Comparison of ENCODE assay signal across 11 cellular contexts in genomic region chr16:87953308-87954208, GRCh38. TPM values are rescaled to one million over a fixed set of nuclear protein-coding genes. Genes with fewer than 3 reads are reported as not detected.
DNase-seq lines count a peak whose midpoint lies in the region; ATAC-seq, FAIRE-seq and TF ChIP-seq lines count a peak whose summit lies in the region.
"Had no signal": no experiment of that assay in that cellular context is flagged by ENCODE, and none has a peak within 500 bp of the region (broad histone marks: within the 10 kb centered on the region; RNA-seq: fewer than 3 reads in every experiment).

No MANE protein-coding gene starts in this region.

- intact Hi-C loops in HepG2 (cut with micrococcal nuclease; ENCODE audit: unreplicated experiment) (no loop called here), mucosa of descending colon (cut with DNase I, micrococcal nuclease) (no loop called here)

- H3K4me1 Mint-ChIP-seq in activated T-cell treated with anti-CD3 and anti-CD28 coated beads, Interleukin-2, amount 50 U/mL, for 72 hours (ENCODE audit: low read depth): peaks cover 66% of the 10 kb centered on the region

- H3K4me2 ChIP-seq in HepG2 (ENCODE audit: low read depth, low read length): peak overlapping the region; percentile 18

- TF ChIP-seq RAD21 in HepG2 (CRISPR knock-in tag; IDR thresholded peaks at IDR 0.05): no peak

- no peak overlapping the region for H2AFZ ChIP-seq in HepG2 (ENCODE audit: low read length)

- H3K4me3 ChIP-seq in HepG2 (replicated peaks in 1 of 3; ENCODE audit: insufficient read depth in 1 of 3, low read depth in 2 of 3, low read length in 3 of 3): no peak overlapping the region
- H3K4me3 ChIP-seq in thymus (ENCODE audit: low read length): no peak overlapping the region
- H3K4me3 ChIP-seq in mucosa of descending colon: no peak overlapping the region
- H3K4me3 ChIP-seq: cardiac muscle cell had no signal

- H3K27ac ChIP-seq in HepG2 (ENCODE audit: extremely low read length, insufficient read depth, low read length) (no peak overlapping the region), thymus (ENCODE audit: low read depth) (peak overlapping the region; percentile 39)

- peaks cover 62% of the 10 kb centered on the region for H3K79me2 ChIP-seq in HepG2 (ENCODE audit: insufficient read depth, low read length)

- H3K4me3 Mint-ChIP-seq in activated T-cell treated with anti-CD3 and anti-CD28 coated beads, Interleukin-2, amount 50 U/mL, for 72 hours: peak overlapping the region; percentile 40 to 76

- peak in 1 of 2 experiments; percentile 27; a peak in 2 of 4 replicates for TF ChIP-seq POLR2A in HepG2 (IDR thresholded peaks at IDR 0.05; ENCODE audit: insufficient read depth in 1 of 2, low read depth in 2 of 2, low read length in 2 of 2)

- no peak for ATAC-seq in activated T-cell treated with anti-CD3 and anti-CD28 coated beads, Interleukin-2, amount 50 U/mL, for 72 hours (replicated peaks in 1 of 2)
- no peak for ATAC-seq in activated naive CD4-positive, alpha-beta T cell treated with anti-CD3 and anti-CD28 coated beads, Interleukin-2, amount 50 U/mL, for 72 hours
- no peak for ATAC-seq in HepG2
- no peak for ATAC-seq in GM19035 (IDR thresholded peaks at IDR 0.05; ENCODE audit: unreplicated experiment)
- no peak for ATAC-seq in mucosa of descending colon

- TF ChIP-seq EP300 in HepG2 (IDR thresholded peaks at IDR 0.05; ENCODE audit: low read depth in 2 of 2, low read length in 2 of 2) (no peak), HepG2 (CRISPR knock-in tag; IDR thresholded peaks at IDR 0.05; ENCODE audit: borderline replicate concordance) (no peak)

- CTCF ChIA-PET in HepG2 (lab: Yijun Ruan, JAX; ENCODE audit: low intra/inter-chr PET ratio, low total read pairs): no interaction called here

- H3K9me3 ChIP-seq in HepG2 (ENCODE audit: low read length): no peaks in the 10 kb centered on the region
- H3K9me3 ChIP-seq in thymus (ENCODE audit: control insufficient read depth): no peaks in the 10 kb centered on the region
- H3K9me3 ChIP-seq in mucosa of descending colon: no peaks in the 10 kb centered on the region

- H3K36me3 Mint-ChIP-seq in activated T-cell treated with anti-CD3 and anti-CD28 coated beads, Interleukin-2, amount 50 U/mL, for 72 hours (ENCODE audit: insufficient read depth in 2 of 2): peaks cover 7 to 13% of the 10 kb centered on the region in 2 donors
- peaks cover 22 to 31% of the 10 kb centered on the region in 2 donors for H3K36me3 Mint-ChIP-seq in activated naive CD4-positive, alpha-beta T cell treated with anti-CD3 and anti-CD28 coated beads, Interleukin-2, amount 50 U/mL, for 72 hours

- no TSS peak for BruUV-seq in HepG2 (replicated peaks; lab: Mats Ljungman, UMichigan)

- POLR2A ChIA-PET in HepG2 (lab: Yijun Ruan, JAX): interaction anchor here (0.6 to 6.0 kb wide), 3 partner anchors 13 to 161 kb away, joined by 5 to 110 read pairs (median 5); partner anchors contain the start of gene CA5A

- no peak for FAIRE-seq in HepG2 (lab: Jason Lieb, UNC)

- H3K36me3 ChIP-seq in HepG2 (replicated peaks in 1 of 2; ENCODE audit: control insufficient read depth in 1 of 2, insufficient read depth in 2 of 2, low read length in 2 of 2): peaks cover 6 to 31% of the 10 kb centered on the region in 2 experiments; a peak in 4 of 5 replicates
- H3K36me3 ChIP-seq in thymus (ENCODE audit: control insufficient read depth, insufficient read depth): peaks cover 30% of the 10 kb centered on the region
- no peaks in the 10 kb centered on the region for H3K36me3 ChIP-seq in mucosa of descending colon (ENCODE audit: low read depth)
- H3K36me3 ChIP-seq: cardiac muscle cell had no signal

- H3K9me3 Mint-ChIP-seq in activated T-cell treated with anti-CD3 and anti-CD28 coated beads, Interleukin-2, amount 50 U/mL, for 72 hours: no peaks in the 10 kb centered on the region
- no peaks in the 10 kb centered on the region for H3K9me3 Mint-ChIP-seq in activated naive CD4-positive, alpha-beta T cell treated with anti-CD3 and anti-CD28 coated beads, Interleukin-2, amount 50 U/mL, for 72 hours

- H3K27me3 Mint-ChIP-seq in activated T-cell treated with anti-CD3 and anti-CD28 coated beads, Interleukin-2, amount 50 U/mL, for 72 hours (ENCODE audit: low read depth): no peaks in the 10 kb centered on the region

- peak overlapping the region; percentile 99 for H3K9ac ChIP-seq in HepG2 (ENCODE audit: insufficient read depth, low read depth, low read length)

- H3K27me3 ChIP-seq in HepG2 (ENCODE audit: control insufficient read depth in 1 of 2, insufficient read depth in 2 of 2, low read length in 2 of 2): no peaks in the 10 kb centered on the region
- no peaks in the 10 kb centered on the region for H3K27me3 ChIP-seq in thymus (ENCODE audit: control insufficient read depth, insufficient read depth)
- H3K27me3 ChIP-seq: cardiac muscle cell had no signal

- TF ChIP-seq CTCF in HepG2 (CRISPR knock-in tag; IDR thresholded peaks at IDR 0.05): no peak
- TF ChIP-seq CTCF in mucosa of descending colon (IDR thresholded peaks at IDR 0.05): no peak

- peak overlapping the region; percentile 11 for H3K27ac Mint-ChIP-seq in activated T-cell treated with anti-CD3 and anti-CD28 coated beads, Interleukin-2, amount 50 U/mL, for 72 hours
- H3K27ac Mint-ChIP-seq in activated naive CD4-positive, alpha-beta T cell treated with anti-CD3 and anti-CD28 coated beads, Interleukin-2, amount 50 U/mL, for 72 hours: peak overlapping the region; percentile 62 to 94

- H3K4me1 ChIP-seq in HepG2 (ENCODE audit: insufficient read depth, low read length): peaks cover 65% of the 10 kb centered on the region
- H3K4me1 ChIP-seq in thymus (ENCODE audit: control insufficient read depth, insufficient read depth, low read length): peaks cover 39% of the 10 kb centered on the region
- peaks cover 20% of the 10 kb centered on the region for H3K4me1 ChIP-seq in mucosa of descending colon (ENCODE audit: low read depth)

- in situ Hi-C loops in HepG2 (cut with HindIII; ENCODE audit: extremely low pct_ligation_motif_present, low pct_unique_long_range_greater_than_20kb): no loop called here

- DNase-seq in activated T-cell treated with anti-CD3 and anti-CD28 coated beads, Interleukin-2, amount 50 U/mL, for 72 hours: no peak
- DNase-seq in activated T-cell treated with anti-CD3 and anti-CD28 coated beads for 4 hours (no peak), HepG2 (ENCODE audit: low spot score) (no peak), mucosa of descending colon (no peak)
- no peak for DNase-seq in activated naive CD4-positive, alpha-beta T cell treated with anti-CD3 and anti-CD28 coated beads, Interleukin-2, amount 50 U/mL, for 72 hours (ENCODE audit: low spot score in 2 of 2)
- DNase-seq in stimulated activated CD4-positive, alpha-beta T cell treated with anti-CD3 and anti-CD28 coated beads, Interleukin-4, amount 100 ng/mL, for 4 hours: no peak
- DNase-seq: SHP77 had no signal

- 0 out of 2 replicates have a peak, but pooled peaks cover 5% of the 10 kb centered on the region for H4K20me1 ChIP-seq in HepG2 (ENCODE audit: insufficient read depth, low read length)

- 92% methylated on average over 15 of the region's 15 CpGs for WGBS in HepG2 (ENCODE audit: low lambda C conversion rate)
- WGBS in thymus: 85% methylated on average over 15 of the region's 15 CpGs

RNA-seq across cellular contexts. Expression of gene BANP, which starts 2.3 kb away (rescaled TPM):
- total RNA-seq in activated T-cell treated with anti-CD3 and anti-CD28 coated beads, Interleukin-2, amount 50 U/mL, for 72 hours: 10 to 100 TPM; 35.8 to 39.8 TPM
- total RNA-seq in activated naive CD4-positive, alpha-beta T cell treated with anti-CD3 and anti-CD28 coated beads, Interleukin-2, amount 50 U/mL, for 72 hours: 10 to 100 TPM; 44.6 to 46.8 TPM
- total RNA-seq in HepG2 (2016; rRNA removed; fragmentation: Illumina TruSeq; extraction: Trizol) (13.0 and 20.2 TPM in 2 replicates), mucosa of descending colon (10 to 100 TPM; 24.4 to 36.0 (median 26.1) TPM)
- 63.3 and 63.4 TPM in 2 replicates for total RNA-seq in HepG2 (2016; cell fraction: cytosol; rRNA removed; fragmentation: Illumina TruSeq; extraction: Trizol; ENCODE audit: low read depth)
- total RNA-seq in HepG2 (2016; cell fraction: insoluble cytoplasmic fraction; rRNA removed; fragmentation: Illumina TruSeq; extraction: Trizol): 11.2 and 21.0 TPM in 2 replicates
- 26.8 and 28.3 TPM in 2 replicates for total RNA-seq in HepG2 (2016; cell fraction: membrane; rRNA removed; fragmentation: Illumina TruSeq; extraction: Trizol)
- total RNA-seq in HepG2 (2016; cell fraction: nucleus; rRNA removed; fragmentation: Illumina TruSeq; extraction: Trizol): 25.5 and 26.4 TPM in 2 replicates
- polyA plus RNA-seq in HepG2 (2011; rRNA removed) (23.8 and 24.6 TPM in 2 replicates), thymus (27.0 TPM)
- polyA plus RNA-seq in HepG2 (2011; cell fraction: cytosol; rRNA removed): 21.1 and 26.1 TPM in 2 replicates
- 58.9 and 72.7 TPM in 2 replicates for polyA plus RNA-seq in HepG2 (2011; cell fraction: nucleus; rRNA removed)
- 16.2 and 18.3 TPM in 2 replicates for polyA plus RNA-seq in HepG2 (2012)
- polyA plus RNA-seq in HepG2 (2016; cell fraction: cytosol; fragmentation: Illumina TruSeq; extraction: Trizol; ENCODE audit: low read depth): 6.1 and 6.3 TPM in 2 replicates
- polyA plus RNA-seq in HepG2 (2016; cell fraction: insoluble cytoplasmic fraction; fragmentation: Illumina TruSeq; extraction: Trizol; ENCODE audit: low read depth): 10.3 and 13.0 TPM in 2 replicates
- 7.4 and 8.4 TPM in 2 replicates for polyA plus RNA-seq in HepG2 (2016; cell fraction: membrane; fragmentation: Illumina TruSeq; extraction: Trizol; ENCODE audit: low read depth)
- polyA plus RNA-seq in HepG2 (2016; cell fraction: nucleus; fragmentation: Illumina TruSeq; extraction: Trizol; ENCODE audit: insufficient read depth, low read depth): 24.7 and 27.2 TPM in 2 replicates
- 44.9 and 76.3 TPM in 2 replicates for polyA minus RNA-seq in HepG2 (2011; rRNA and poly(A)+ RNA removed; ENCODE audit: low replicate concordance)
- 24.6 and 25.1 TPM in 2 replicates for polyA minus RNA-seq in HepG2 (2011; cell fraction: cytosol; rRNA and poly(A)+ RNA removed)
- polyA minus RNA-seq in HepG2 (2011; cell fraction: nucleus; rRNA and poly(A)+ RNA removed): 76.5 and 78.6 TPM in 2 replicates

RNA-seq across cellular contexts. Expression of gene CA5A, which starts 17.2 kb away (rescaled TPM):
- total RNA-seq in activated T-cell treated with anti-CD3 and anti-CD28 coated beads, Interleukin-2, amount 50 U/mL, for 72 hours: under 1 TPM in 1 of 2 donors, not detected in 1; 0.22 TPM
- not detected for total RNA-seq in activated naive CD4-positive, alpha-beta T cell treated with anti-CD3 and anti-CD28 coated beads, Interleukin-2, amount 50 U/mL, for 72 hours
- total RNA-seq in HepG2 (2016; rRNA removed; fragmentation: Illumina TruSeq; extraction: Trizol) (85.7 and 106 TPM in 2 replicates), mucosa of descending colon (under 1 TPM in 2 of 3 donors, not detected in 1; 0.05 to 0.25 TPM)
- total RNA-seq in HepG2 (2016; cell fraction: cytosol; rRNA removed; fragmentation: Illumina TruSeq; extraction: Trizol; ENCODE audit: low read depth): 32.7 and 37.9 TPM in 2 replicates
- total RNA-seq in HepG2 (2016; cell fraction: insoluble cytoplasmic fraction; rRNA removed; fragmentation: Illumina TruSeq; extraction: Trizol): 85.8 and 97.2 TPM in 2 replicates
- 29.8 and 38.9 TPM in 2 replicates for total RNA-seq in HepG2 (2016; cell fraction: membrane; rRNA removed; fragmentation: Illumina TruSeq; extraction: Trizol)
- total RNA-seq in HepG2 (2016; cell fraction: nucleus; rRNA removed; fragmentation: Illumina TruSeq; extraction: Trizol): 97.3 and 115 TPM in 2 replicates
- polyA plus RNA-seq in HepG2 (2011; rRNA removed) (66.8 and 70.0 TPM in 2 replicates), thymus (0.05 TPM)
- polyA plus RNA-seq in HepG2 (2011; cell fraction: cytosol; rRNA removed): 69.7 and 71.1 TPM in 2 replicates
- polyA plus RNA-seq in HepG2 (2011; cell fraction: nucleus; rRNA removed): 186 and 199 TPM in 2 replicates
- polyA plus RNA-seq in HepG2 (2012): 44.2 and 48.2 TPM in 2 replicates
- 21.5 and 23.0 TPM in 2 replicates for polyA plus RNA-seq in HepG2 (2016; cell fraction: cytosol; fragmentation: Illumina TruSeq; extraction: Trizol; ENCODE audit: low read depth)
- polyA plus RNA-seq in HepG2 (2016; cell fraction: insoluble cytoplasmic fraction; fragmentation: Illumina TruSeq; extraction: Trizol; ENCODE audit: low read depth): 68.8 and 71.9 TPM in 2 replicates
- 18.4 and 18.5 TPM in 2 replicates for polyA plus RNA-seq in HepG2 (2016; cell fraction: membrane; fragmentation: Illumina TruSeq; extraction: Trizol; ENCODE audit: low read depth)
- 127 and 130 TPM in 2 replicates for polyA plus RNA-seq in HepG2 (2016; cell fraction: nucleus; fragmentation: Illumina TruSeq; extraction: Trizol; ENCODE audit: insufficient read depth, low read depth)
- 132 TPM in 1 of 2 replicates, not detected in the other for polyA minus RNA-seq in HepG2 (2011; rRNA and poly(A)+ RNA removed; ENCODE audit: low replicate concordance)
- polyA minus RNA-seq in HepG2 (2011; cell fraction: cytosol; rRNA and poly(A)+ RNA removed): 12.6 and 15.9 TPM in 2 replicates
- 114 and 132 TPM in 2 replicates for polyA minus RNA-seq in HepG2 (2011; cell fraction: nucleus; rRNA and poly(A)+ RNA removed)
- total RNA-seq: cardiac muscle cell, lower leg skin had no signal
- polyA plus RNA-seq: cardiac muscle cell had no signal

Comparison
In these comparisons a context has a peak if more than half of its experiments do, and no peak if none do; other contexts are left out.
1. RNA of gene CA5A, which starts 17.2 kb away (total RNA-seq): 29.8 to 115 TPM in HepG2; 0.22 TPM in activated T-cell treated with anti-CD3 and anti-CD28 coated beads, Interleukin-2, amount 50 U/mL, for 72 hours, not detected in activated naive CD4-positive, alpha-beta T cell treated with anti-CD3 and anti-CD28 coated beads, Interleukin-2, amount 50 U/mL, for 72 hours and 0.05 to 0.25 TPM in mucosa of descending colon; every median in the first group is over 10 times any median in the second.